ENCODE assay signal across 30 cellular contexts in genomic region chr10:103925591-103925990, GRCh38.
"Had no signal": no experiment of that assay in that cellular context is flagged by ENCODE, and none has a peak within 500 bp of the region (broad histone marks: within the 10 kb centered on the region; RNA-seq: fewer than 3 reads in every experiment).

No MANE protein-coding gene starts in this region.

- H3K9me3 Mint-ChIP-seq: activated CD4-positive, alpha-beta memory T cell treated with anti-CD3 and anti-CD28 coated beads for 36 hours; activated CD4-positive, alpha-beta T cell treated with anti-CD3 and anti-CD28 coated beads, Interleukin-2, amount 10 ng/mL, durations not matched to agents 24 days and 14 days; activated naive CD4-positive, alpha-beta T cell treated with anti-CD3 and anti-CD28 coated beads, Interleukin-2, amount 10 ng/mL, durations not matched to agents 7 days and 5 days; activated naive CD4-positive, alpha-beta T cell treated with anti-CD3 and anti-CD28 coated beads, Interleukin-2, amount 50 U/mL, for 72 hours; activated naive CD8-positive, alpha-beta T cell treated with anti-CD3 and anti-CD28 coated beads, Interleukin-2, amount 10 ng/mL, durations not matched to agents 7 days and 5 days; activated T-helper 1 cell treated with anti-CD3 and anti-CD28 coated beads, Interleukin-12 subunit alpha, Interleukin-12 subunit beta, Interleukin-2, Interleukin-4 antibody, amounts not matched to agents 30 ng/mL and 10 ng/mL and 1 ng/mL, durations not matched to agents 14 hours and 24 hours and 36 hours; activated T-helper 2 cell treated with anti-CD3 and anti-CD28 coated beads, Interferon-gamma antibody, Interleukin-2, Interleukin-4, amounts not matched to agents 10 μg/mL and 5 μg/mL and 100 μg/mL, durations not matched to agents 14 hours and 24 hours and 36 hours; brain; central memory CD8-positive, alpha-beta T cell; dendritic cell treated with granulocyte-macrophage colony-stimulating factor and Interleukin-4, amounts not matched to agents 40 ng/mL and 50 ng/mL, for 4 days; endodermal cell had no signal

- H3K36me3 Mint-ChIP-seq: activated CD4-positive, alpha-beta memory T cell treated with anti-CD3 and anti-CD28 coated beads for 36 hours; activated CD8-positive, alpha-beta memory T cell treated with anti-CD3 and anti-CD28 coated beads, Interleukin-2, amount 10 ng/mL, durations not matched to agents 7 days and 5 days; activated naive CD4-positive, alpha-beta T cell treated with anti-CD3 and anti-CD28 coated beads, Interleukin-2, amount 10 ng/mL, durations not matched to agents 7 days and 5 days; activated naive CD4-positive, alpha-beta T cell treated with anti-CD3 and anti-CD28 coated beads, Interleukin-2, amount 50 U/mL, for 72 hours; activated naive CD8-positive, alpha-beta T cell treated with anti-CD3 and anti-CD28 coated beads, Interleukin-2, amount 10 ng/mL, durations not matched to agents 7 days and 5 days; brain had no signal

- DNase-seq: activated CD4-positive, alpha-beta memory T cell treated with anti-CD3 and anti-CD28 coated beads for 36 hours; activated CD4-positive, alpha-beta T cell treated with anti-CD3 and anti-CD28 coated beads for 36 hours; activated CD4-positive, alpha-beta T cell treated with anti-CD3 and anti-CD28 coated beads, Interleukin-2, amount 10 ng/mL, durations not matched to agents 24 days and 14 days; activated CD4-positive, CD25-positive, alpha-beta regulatory T cell; activated CD4-positive, CD25-positive, alpha-beta regulatory T cell treated with anti-CD3 and anti-CD28 coated beads, Interleukin-2, amount 50 U/mL, for 72 hours; activated CD8-positive, alpha-beta memory T cell treated with anti-CD3 and anti-CD28 coated beads, Interleukin-2, amount 10 ng/mL, durations not matched to agents 7 days and 5 days; activated CD8-positive, alpha-beta memory T cell treated with anti-CD3 and anti-CD28 coated beads, Interleukin-2, amount 50 U/mL, for 4 hours; activated CD8-positive, alpha-beta T cell treated with anti-CD3 and anti-CD28 coated beads, Interleukin-2, amount 10 ng/mL, durations not matched to agents 7 days and 5 days; activated effector memory CD4-positive, alpha-beta T cell treated with anti-CD3 and anti-CD28 coated beads, Interleukin-2, amount 50 U/mL, for 16 hours; activated naive CD4-positive, alpha-beta T cell treated with anti-CD3 and anti-CD28 coated beads, Interleukin-2, amount 10 ng/mL, durations not matched to agents 7 days and 5 days; activated naive CD8-positive, alpha-beta T cell treated with anti-CD3 and anti-CD28 coated beads, Interleukin-2, amount 10 ng/mL, durations not matched to agents 7 days and 5 days; activated T-cell treated with anti-CD3 and anti-CD28 coated beads, Interleukin-2, amount 50 U/mL, for 1 hour; activated T-cell treated with anti-CD3 and anti-CD28 coated beads, Interleukin-2, amount 50 U/mL, for 48 hours; dorsolateral prefrontal cortex; effector memory CD4-positive, alpha-beta T cell; endodermal cell; erythroblast; esophagus squamous epithelium; foreskin melanocyte; head of caudate nucleus; T-helper 2 cell had no signal

- H3K4me3 ChIP-seq: ascending aorta, coronary artery, dorsolateral prefrontal cortex, esophagus squamous epithelium, gastroesophageal sphincter had no signal

- H3K36me3 ChIP-seq: ascending aorta, esophagus squamous epithelium, gastroesophageal sphincter had no signal

- H3K9me3 ChIP-seq: ascending aorta, esophagus squamous epithelium, gastroesophageal sphincter had no signal

- H3K4me1 Mint-ChIP-seq: activated CD4-positive, alpha-beta T cell treated with anti-CD3 and anti-CD28 coated beads for 36 hours; activated CD4-positive, alpha-beta T cell treated with anti-CD3 and anti-CD28 coated beads, Interleukin-2, amount 10 ng/mL, durations not matched to agents 24 days and 14 days; activated CD8-positive, alpha-beta memory T cell treated with anti-CD3 and anti-CD28 coated beads, Interleukin-2, amount 10 ng/mL, durations not matched to agents 7 days and 5 days; activated naive CD4-positive, alpha-beta T cell treated with anti-CD3 and anti-CD28 coated beads, Interleukin-2, amount 10 ng/mL, durations not matched to agents 7 days and 5 days; activated naive CD8-positive, alpha-beta T cell treated with anti-CD3 and anti-CD28 coated beads, Interleukin-2, amount 10 ng/mL, durations not matched to agents 7 days and 5 days; central memory CD8-positive, alpha-beta T cell had no signal

- H3K4me1 ChIP-seq: ascending aorta, gastroesophageal sphincter had no signal

- H3K27me3 Mint-ChIP-seq: activated CD4-positive, alpha-beta memory T cell treated with anti-CD3 and anti-CD28 coated beads for 36 hours; activated CD4-positive, alpha-beta T cell treated with anti-CD3 and anti-CD28 coated beads for 36 hours; activated CD4-positive, alpha-beta T cell treated with anti-CD3 and anti-CD28 coated beads, Interleukin-2, amount 10 ng/mL, durations not matched to agents 24 days and 14 days; activated CD8-positive, alpha-beta memory T cell treated with anti-CD3 and anti-CD28 coated beads, Interleukin-2, amount 10 ng/mL, durations not matched to agents 7 days and 5 days; central memory CD8-positive, alpha-beta T cell; dendritic cell treated with granulocyte-macrophage colony-stimulating factor and Interleukin-4, amounts not matched to agents 40 ng/mL and 50 ng/mL, for 4 days had no signal

- H3K27ac Mint-ChIP-seq: activated CD4-positive, alpha-beta memory T cell treated with anti-CD3 and anti-CD28 coated beads for 36 hours; activated CD4-positive, alpha-beta T cell treated with anti-CD3 and anti-CD28 coated beads for 36 hours; activated CD4-positive, alpha-beta T cell treated with anti-CD3 and anti-CD28 coated beads, Interleukin-2, amount 10 ng/mL, durations not matched to agents 24 days and 14 days; activated CD8-positive, alpha-beta memory T cell treated with anti-CD3 and anti-CD28 coated beads, Interleukin-2, amount 10 ng/mL, durations not matched to agents 7 days and 5 days; activated CD8-positive, alpha-beta T cell treated with anti-CD3 and anti-CD28 coated beads, Interleukin-2, amount 10 ng/mL, durations not matched to agents 7 days and 5 days; activated naive CD4-positive, alpha-beta T cell treated with anti-CD3 and anti-CD28 coated beads, Interleukin-2, amount 10 ng/mL, durations not matched to agents 7 days and 5 days; activated naive CD4-positive, alpha-beta T cell treated with anti-CD3 and anti-CD28 coated beads, Interleukin-2, amount 50 U/mL, for 72 hours; activated naive CD8-positive, alpha-beta T cell treated with anti-CD3 and anti-CD28 coated beads, Interleukin-2, amount 10 ng/mL, durations not matched to agents 7 days and 5 days; activated T-helper 1 cell treated with anti-CD3 and anti-CD28 coated beads, Interleukin-12 subunit alpha, Interleukin-12 subunit beta, Interleukin-2, Interleukin-4 antibody, amounts not matched to agents 30 ng/mL and 10 ng/mL and 1 ng/mL, durations not matched to agents 14 hours and 24 hours and 36 hours; activated T-helper 2 cell treated with anti-CD3 and anti-CD28 coated beads, Interferon-gamma antibody, Interleukin-2, Interleukin-4, amounts not matched to agents 10 μg/mL and 5 μg/mL and 100 μg/mL, durations not matched to agents 14 hours and 24 hours and 36 hours; brain; dendritic cell treated with granulocyte-macrophage colony-stimulating factor and Interleukin-4, amounts not matched to agents 40 ng/mL and 50 ng/mL, for 4 days; endodermal cell had no signal

- H3K4me3 Mint-ChIP-seq: activated CD4-positive, alpha-beta memory T cell treated with anti-CD3 and anti-CD28 coated beads for 36 hours; activated CD4-positive, alpha-beta T cell treated with anti-CD3 and anti-CD28 coated beads for 36 hours; activated CD4-positive, alpha-beta T cell treated with anti-CD3 and anti-CD28 coated beads, Interleukin-2, amount 10 ng/mL, durations not matched to agents 24 days and 14 days; activated CD8-positive, alpha-beta memory T cell treated with anti-CD3 and anti-CD28 coated beads, Interleukin-2, amount 10 ng/mL, durations not matched to agents 7 days and 5 days; activated CD8-positive, alpha-beta T cell treated with anti-CD3 and anti-CD28 coated beads, Interleukin-2, amount 10 ng/mL, durations not matched to agents 7 days and 5 days; activated naive CD4-positive, alpha-beta T cell treated with anti-CD3 and anti-CD28 coated beads, Interleukin-2, amount 10 ng/mL, durations not matched to agents 7 days and 5 days; activated naive CD8-positive, alpha-beta T cell treated with anti-CD3 and anti-CD28 coated beads, Interleukin-2, amount 10 ng/mL, durations not matched to agents 7 days and 5 days; activated T-helper 1 cell treated with anti-CD3 and anti-CD28 coated beads, Interleukin-12 subunit alpha, Interleukin-12 subunit beta, Interleukin-2, Interleukin-4 antibody, amounts not matched to agents 30 ng/mL and 10 ng/mL and 1 ng/mL, durations not matched to agents 14 hours and 24 hours and 36 hours; brain; central memory CD8-positive, alpha-beta T cell; dendritic cell treated with granulocyte-macrophage colony-stimulating factor and Interleukin-4, amounts not matched to agents 40 ng/mL and 50 ng/mL, for 4 days; endodermal cell had no signal

- H3K27ac ChIP-seq: ascending aorta, coronary artery, gastroesophageal sphincter had no signal

- H3K27me3 ChIP-seq: ascending aorta, dorsolateral prefrontal cortex, esophagus squamous epithelium, gastroesophageal sphincter had no signal
